In genomic region chr13:97979556-97979955, GRCh38 we compare ENCODE assay signal across 1 cellular context.
TF ChIP-seq lines count a peak whose summit lies in the region.

No MANE protein-coding gene starts in this region.

TF ChIP-seq in endothelial cell of umbilical vein, 7 proteins besides CTCF, POLR2A, EP300 and RAD21 (continued from another document):
- TF ChIP-seq EZH2 (IDR thresholded peaks at IDR 0.05; ENCODE audit: borderline replicate concordance, low read depth, low read length, severe bottlenecking) = no peak
- TF ChIP-seq JUN (IDR thresholded peaks at IDR 0.05; ENCODE audit: borderline replicate concordance, insufficient read depth, insufficient read length, low read depth) = no peak
- TF ChIP-seq POLR2AphosphoS5 (IDR thresholded peaks at IDR 0.05; ENCODE audit: insufficient read depth, low read depth, low read length) = no peak
- no peak for TF ChIP-seq GATA2 (IDR thresholded peaks at IDR 0.05; ENCODE audit: insufficient read depth, insufficient read length, low read depth, low read length)
- no peak for TF ChIP-seq FOS (IDR thresholded peaks at IDR 0.05; ENCODE audit: borderline replicate concordance, insufficient read depth, low read length)
- no peak for TF ChIP-seq MYC (IDR thresholded peaks at IDR 0.05; ENCODE audit: low read depth, low read length)
